ENCODE assay signal across 10 cellular contexts in genomic region chr7:151381333-151382078, GRCh38. TPM values are rescaled to one million over a fixed set of nuclear protein-coding genes. Genes with fewer than 3 reads are reported as not detected.
DNase-seq lines count a peak whose midpoint lies in the region; ATAC-seq and TF ChIP-seq lines count a peak whose summit lies in the region.
"Had no signal": no experiment of that assay in that cellular context is flagged by ENCODE, and none has a peak within 500 bp of the region (broad histone marks: within the 10 kb centered on the region; RNA-seq: fewer than 3 reads in every experiment).

No MANE protein-coding gene starts in this region.

- peaks cover 4% of the 10 kb centered on the region for H3K36me3 Mint-ChIP-seq in activated CD8-positive, alpha-beta memory T cell treated with anti-CD3 and anti-CD28 coated beads, Interleukin-2, amount 10 ng/mL, durations not matched to agents 7 days and 5 days

- CTCF ChIA-PET in activated CD8-positive, alpha-beta memory T cell treated with anti-CD3 and anti-CD28 coated beads, Interleukin-2, amount 10 ng/mL, durations not matched to agents 7 days and 5 days (lab: Charles Lee): interaction anchor here (1.5 to 2.6 kb wide), 2 partner anchors 15 to 67 kb away, joined by 3 to 10 read pairs; no protein-coding TSS in a partner anchor

- peaks cover 2 to 15% of the 10 kb centered on the region in 2 donors for H3K27me3 ChIP-seq in right atrium auricular region

- no peaks in the 10 kb centered on the region for H3K9me3 ChIP-seq in right atrium auricular region
- H3K9me3 ChIP-seq: SJSA1 had no signal

- H3K4me3 ChIP-seq in right atrium auricular region: peak overlapping the region; percentile 13 to 44
- H3K4me3 ChIP-seq in foreskin fibroblast (ENCODE audit: low read depth in 1 of 2, low read length in 2 of 2): no peak overlapping the region
- H3K4me3 ChIP-seq: SJSA1 had no signal

- H3K4me1 Mint-ChIP-seq in activated CD8-positive, alpha-beta memory T cell treated with anti-CD3 and anti-CD28 coated beads, Interleukin-2, amount 10 ng/mL, durations not matched to agents 7 days and 5 days: peaks cover 9% of the 10 kb centered on the region

- TF ChIP-seq CTCF in right atrium auricular region (IDR thresholded peaks at IDR 0.05) (no peak), foreskin fibroblast (IDR thresholded peaks at IDR 0.05; ENCODE audit: low read depth, low read length) (no peak)

- H3K27ac ChIP-seq in right atrium auricular region: no peak overlapping the region
- H3K27ac ChIP-seq: C4-2B, SJSA1 had no signal

- DNase-seq in NCI-H345 (lab: John Stamatoyannopoulos, UW) (peak; percentile 37), NCI-H345 treated with DMSO at 0.1 percent for 48 hours (lab: John Stamatoyannopoulos, UW; ENCODE audit: unreplicated experiment) (no peak), right atrium auricular region (ENCODE audit: low spot score) (no peak), NCI-H446 treated with DMSO at 0.1 percent for 48 hours (lab: John Stamatoyannopoulos, UW) (no peak), foreskin fibroblast (no peak), mucosa of gallbladder (ENCODE audit: low spot score) (no peak)
- no peak for DNase-seq in activated CD8-positive, alpha-beta memory T cell treated with anti-CD3 and anti-CD28 coated beads, Interleukin-2, amount 10 ng/mL, durations not matched to agents 7 days and 5 days
- peak; percentile 23 for DNase-seq in stimulated activated CD8-positive, alpha-beta memory T cell treated with anti-CD3 and anti-CD28 coated beads, Interleukin-12 subunit alpha, Interleukin-12 subunit beta, amount 100 ng/mL, for 4 hours (ENCODE audit: low read depth)

- peak; percentile 53 for ATAC-seq in activated CD8-positive, alpha-beta memory T cell treated with anti-CD3 and anti-CD28 coated beads, Interleukin-2, amount 10 ng/mL, durations not matched to agents 7 days and 5 days

- H3K27me3 Mint-ChIP-seq in activated CD8-positive, alpha-beta memory T cell treated with anti-CD3 and anti-CD28 coated beads, Interleukin-2, amount 10 ng/mL, durations not matched to agents 7 days and 5 days: peaks cover 27% of the 10 kb centered on the region

- peaks cover 0 to 15% of the 10 kb centered on the region in 2 donors for H3K4me1 ChIP-seq in right atrium auricular region
- H3K4me1 ChIP-seq: SJSA1 had no signal

- H3K9me3 Mint-ChIP-seq in activated CD8-positive, alpha-beta memory T cell treated with anti-CD3 and anti-CD28 coated beads, Interleukin-2, amount 10 ng/mL, durations not matched to agents 7 days and 5 days (ENCODE audit: low read depth): no peaks in the 10 kb centered on the region

- no peak overlapping the region for H3K4me3 Mint-ChIP-seq in activated CD8-positive, alpha-beta memory T cell treated with anti-CD3 and anti-CD28 coated beads, Interleukin-2, amount 10 ng/mL, durations not matched to agents 7 days and 5 days

- peaks cover 22% of the 10 kb centered on the region for H3K36me3 ChIP-seq in right atrium auricular region

- no peak overlapping the region for H3K27ac Mint-ChIP-seq in activated CD8-positive, alpha-beta memory T cell treated with anti-CD3 and anti-CD28 coated beads, Interleukin-2, amount 10 ng/mL, durations not matched to agents 7 days and 5 days

RNA-seq across cellular contexts. Expression of gene WDR86, which starts 28.3 kb away (rescaled TPM):
- total RNA-seq in activated CD8-positive, alpha-beta memory T cell treated with anti-CD3 and anti-CD28 coated beads, Interleukin-2, amount 10 ng/mL, durations not matched to agents 7 days and 5 days: under 1 TPM in 1 of 2 experiments, not detected in 1; 0.29 TPM
- total RNA-seq in right atrium auricular region (1 to 10 TPM in 1 of 2 donors, under 1 TPM in 1; 0.33 to 1.6 TPM), mucosa of gallbladder (2.9 TPM)

RNA-seq across cellular contexts. Expression of gene NUB1, which starts 39.9 kb away (rescaled TPM):
- 10 to 100 TPM; 71.3 to 73.3 TPM for total RNA-seq in activated CD8-positive, alpha-beta memory T cell treated with anti-CD3 and anti-CD28 coated beads, Interleukin-2, amount 10 ng/mL, durations not matched to agents 7 days and 5 days
- 10 to 100 TPM; 33.5 to 39.6 TPM for total RNA-seq in right atrium auricular region
- 52.4 TPM for total RNA-seq in mucosa of gallbladder

RNA-seq across cellular contexts. Expression of gene CRYGN, which starts 58.4 kb away (rescaled TPM):
- total RNA-seq in activated CD8-positive, alpha-beta memory T cell treated with anti-CD3 and anti-CD28 coated beads, Interleukin-2, amount 10 ng/mL, durations not matched to agents 7 days and 5 days: not detected
- total RNA-seq in right atrium auricular region: under 1 TPM in 1 of 2 donors, not detected in 1; 0.90 TPM
- total RNA-seq in mucosa of gallbladder: 0.43 TPM
- total RNA-seq: SJSA1 had no signal

Comparison
In these comparisons a context has a peak if more than half of its experiments do, and no peak if none do; other contexts are left out.
1. DNase-seq: peak in NCI-H345 (single experiment) and stimulated activated CD8-positive, alpha-beta memory T cell treated with anti-CD3 and anti-CD28 coated beads, Interleukin-12 subunit alpha, Interleukin-12 subunit beta, amount 100 ng/mL, for 4 hours (single experiment); none in NCI-H345 treated with DMSO at 0.1 percent for 48 hours (single experiment), activated CD8-positive, alpha-beta memory T cell treated with anti-CD3 and anti-CD28 coated beads, Interleukin-2, amount 10 ng/mL, durations not matched to agents 7 days and 5 days (single experiment), right atrium auricular region (single experiment), NCI-H446 treated with DMSO at 0.1 percent for 48 hours (single experiment), foreskin fibroblast (0 of 2) and mucosa of gallbladder (single experiment).
2. H3K4me3 ChIP-seq: peak in right atrium auricular region (2 of 2); none in foreskin fibroblast (0 of 2).